Comparison of ENCODE assay signal across 24 cellular contexts in genomic region chr1:102615896-102616295, GRCh38.
"Had no signal": no experiment of that assay in that cellular context is flagged by ENCODE, and none has a peak within 500 bp of the region (broad histone marks: within the 10 kb centered on the region; RNA-seq: fewer than 3 reads in every experiment).

No MANE protein-coding gene starts in this region.

- H3K4me3 Mint-ChIP-seq: stimulated activated effector memory CD8-positive, alpha-beta T cell treated with anti-CD3 and anti-CD28 coated beads, Interleukin-12 subunit alpha, Interleukin-12 subunit beta, amount 100 ng/mL, for 72 hours; stimulated activated memory B cell treated with anti-CD40 and anti-IgM and Interleukin-4, amounts not matched to agents 10 μg/mL and 1 μg/mL and 100 μg/mL, for 72 hours; stimulated activated naive B cell treated with anti-CD40 and anti-IgM and Interleukin-4, amounts not matched to agents 10 μg/mL and 1 μg/mL and 100 μg/mL, for 72 hours; stimulated activated naive CD8-positive, alpha-beta T cell treated with anti-CD3 and anti-CD28 coated beads, Interleukin-15, amount 100 ng/mL, for 72 hours; stimulated activated naive CD8-positive, alpha-beta T cell treated with anti-CD3 and anti-CD28 coated beads, Interleukin-15, Interleukin-2, amounts not matched to agents 100 ng/mL and 50 ng/mL, for 24 hours; type B pancreatic cell had no signal

- ATAC-seq: stimulated activated effector memory CD8-positive, alpha-beta T cell treated with anti-CD3 and anti-CD28 coated beads, Interleukin-12 subunit alpha, Interleukin-12 subunit beta, amount 100 ng/mL, for 72 hours; stimulated activated memory B cell treated with anti-CD40 and anti-IgM and Interleukin-4, amounts not matched to agents 10 μg/mL and 1 μg/mL and 100 μg/mL, for 72 hours; stimulated activated naive B cell treated with anti-CD40 and anti-IgM and Interleukin-4, amounts not matched to agents 10 μg/mL and 1 μg/mL and 100 μg/mL, for 72 hours; stimulated activated naive CD8-positive, alpha-beta T cell treated with anti-CD3 and anti-CD28 coated beads, Interleukin-15, amount 100 ng/mL, for 72 hours; stimulated activated naive CD8-positive, alpha-beta T cell treated with anti-CD3 and anti-CD28 coated beads, Interleukin-15, Interleukin-2, amounts not matched to agents 100 U/mL and 50 U/mL, for 24 hours; upper lobe of right lung had no signal

- H3K9me3 Mint-ChIP-seq: type B pancreatic cell had no signal

- H3K27ac Mint-ChIP-seq: stimulated activated effector memory CD8-positive, alpha-beta T cell treated with anti-CD3 and anti-CD28 coated beads, Interleukin-12 subunit alpha, Interleukin-12 subunit beta, amount 100 ng/mL, for 72 hours; stimulated activated memory B cell treated with anti-CD40 and anti-IgM and Interleukin-4, amounts not matched to agents 10 μg/mL and 1 μg/mL and 100 μg/mL, for 72 hours; stimulated activated naive B cell treated with anti-CD40 and anti-IgM and Interleukin-4, amounts not matched to agents 10 μg/mL and 1 μg/mL and 100 μg/mL, for 72 hours; stimulated activated naive CD8-positive, alpha-beta T cell treated with anti-CD3 and anti-CD28 coated beads, Interleukin-15, amount 100 ng/mL, for 72 hours; stimulated activated naive CD8-positive, alpha-beta T cell treated with anti-CD3 and anti-CD28 coated beads, Interleukin-15, Interleukin-2, amounts not matched to agents 100 ng/mL and 50 ng/mL, for 24 hours; type B pancreatic cell had no signal

- H3K27me3 Mint-ChIP-seq: stimulated activated memory B cell treated with anti-CD40 and anti-IgM and Interleukin-4, amounts not matched to agents 10 μg/mL and 1 μg/mL and 100 μg/mL, for 72 hours; stimulated activated naive B cell treated with anti-CD40 and anti-IgM and Interleukin-4, amounts not matched to agents 10 μg/mL and 1 μg/mL and 100 μg/mL, for 72 hours; stimulated activated naive CD8-positive, alpha-beta T cell treated with anti-CD3 and anti-CD28 coated beads, Interleukin-15, amount 100 ng/mL, for 72 hours; stimulated activated naive CD8-positive, alpha-beta T cell treated with anti-CD3 and anti-CD28 coated beads, Interleukin-15, Interleukin-2, amounts not matched to agents 100 ng/mL and 50 ng/mL, for 24 hours; type B pancreatic cell had no signal

- H3K36me3 Mint-ChIP-seq: stimulated activated effector memory CD8-positive, alpha-beta T cell treated with anti-CD3 and anti-CD28 coated beads, Interleukin-12 subunit alpha, Interleukin-12 subunit beta, amount 100 ng/mL, for 72 hours; stimulated activated memory B cell treated with anti-CD40 and anti-IgM and Interleukin-4, amounts not matched to agents 10 μg/mL and 1 μg/mL and 100 μg/mL, for 72 hours; stimulated activated naive B cell treated with anti-CD40 and anti-IgM and Interleukin-4, amounts not matched to agents 10 μg/mL and 1 μg/mL and 100 μg/mL, for 72 hours; type B pancreatic cell had no signal

- DNase-seq: stimulated activated CD4-positive, alpha-beta T cell treated with anti-CD3 and anti-CD28 coated beads, Interleukin-2, amount 100 ng/mL, for 48 hours; stimulated activated CD4-positive, alpha-beta T cell treated with anti-CD3 and anti-CD28 coated beads, Interleukin-4, amount 100 ng/mL, for 1 hour; stimulated activated CD4-positive, alpha-beta T cell treated with anti-CD3 and anti-CD28 coated beads, Interleukin-4, amount 100 ng/mL, for 24 hours; stimulated activated CD4-positive, alpha-beta T cell treated with anti-CD3 and anti-CD28 coated beads, Interleukin-4, amount 100 ng/mL, for 4 hours; stimulated activated CD8-positive, alpha-beta memory T cell treated with anti-CD3 and anti-CD28 coated beads, Interleukin-4, amount 100 ng/mL, for 48 hours; stimulated activated naive B cell treated with anti-CD40 and anti-IgM and Interleukin-4, amounts not matched to agents 10 μg/mL and 1 μg/mL and 100 μg/mL, for 72 hours; stimulated activated naive CD4-positive, alpha-beta T cell; stimulated activated naive CD4-positive, alpha-beta T cell treated with Interleukin-2 at 50 U/mL for 16 hours; stimulated activated naive CD8-positive, alpha-beta T cell treated with anti-CD3 and anti-CD28 coated beads, Interleukin-15, amount 100 ng/mL, for 72 hours; stimulated activated naive CD8-positive, alpha-beta T cell treated with anti-CD3 and anti-CD28 coated beads, Interleukin-15, Interleukin-2, amounts not matched to agents 100 U/mL and 50 U/mL, for 24 hours; stomach; substantia nigra; testis; thyroid gland; tibial artery; transverse colon; trophoblast cell; upper lobe of left lung; upper lobe of right lung; uterus had no signal

- H3K4me1 Mint-ChIP-seq: stimulated activated effector memory CD8-positive, alpha-beta T cell treated with anti-CD3 and anti-CD28 coated beads, Interleukin-12 subunit alpha, Interleukin-12 subunit beta, amount 100 ng/mL, for 72 hours; stimulated activated memory B cell treated with anti-CD40 and anti-IgM and Interleukin-4, amounts not matched to agents 10 μg/mL and 1 μg/mL and 100 μg/mL, for 72 hours; stimulated activated naive B cell treated with anti-CD40 and anti-IgM and Interleukin-4, amounts not matched to agents 10 μg/mL and 1 μg/mL and 100 μg/mL, for 72 hours; stimulated activated naive CD8-positive, alpha-beta T cell treated with anti-CD3 and anti-CD28 coated beads, Interleukin-15, amount 100 ng/mL, for 72 hours had no signal
